In genomic region chr5:173689171-173689676, GRCh38 we compare ENCODE assay signal across 11 cellular contexts.
DNase-seq lines count a peak whose midpoint lies in the region; ATAC-seq and TF ChIP-seq lines count a peak whose summit lies in the region.
"Had no signal": no experiment of that assay in that cellular context is flagged by ENCODE, and none has a peak within 500 bp of the region (broad histone marks: within the 10 kb centered on the region; RNA-seq: fewer than 3 reads in every experiment).

No MANE protein-coding gene starts in this region.

- intact Hi-C loops in Right ventricle myocardium superior (cut with DNase I) (no loop called here), cardiac septum (cut with DNase I) (no loop called here), uterus (cut with DNase I; ENCODE audit: low total_unique reads) (no loop called here)

- no peak for TF ChIP-seq POLR2A in uterus (IDR thresholded peaks at IDR 0.05)

- peak overlapping the region; percentile 21 to 80 for H3K27ac ChIP-seq in uterus

- H3K36me3 ChIP-seq in mucosa of stomach (ENCODE audit: control insufficient read depth, insufficient read depth, low read length) = no peaks in the 10 kb centered on the region
- H3K36me3 ChIP-seq in uterus = no peaks in the 10 kb centered on the region

- H3K9me3 ChIP-seq in mucosa of stomach (ENCODE audit: control insufficient read depth, low read length) (no peaks in the 10 kb centered on the region), uterus (no peaks in the 10 kb centered on the region)

- H3K4me1 ChIP-seq in mucosa of stomach (ENCODE audit: control insufficient read depth, insufficient read depth, low read length) = peaks cover 28% of the 10 kb centered on the region
- H3K4me1 ChIP-seq in uterus = no peaks in the 10 kb centered on the region

- ATAC-seq in Right ventricle myocardium superior (ENCODE audit: poor library complexity) (peak; percentile 33), HG03139 (IDR thresholded peaks at IDR 0.05; ENCODE audit: unreplicated experiment) (no peak), GM18858 (IDR thresholded peaks at IDR 0.05; ENCODE audit: unreplicated experiment) (no peak), GM18870 (IDR thresholded peaks at IDR 0.05; ENCODE audit: unreplicated experiment) (no peak)

- no peak for TF ChIP-seq CTCF in epithelial cell of proximal tubule (conservative IDR thresholded peaks at IDR 0.05; ENCODE audit: low read depth, low read length)
- no peak for TF ChIP-seq CTCF in uterus (IDR thresholded peaks at IDR 0.05)

- H3K4me3 ChIP-seq in epithelial cell of proximal tubule (ENCODE audit: low read depth, low read length) = peak overlapping the region; percentile 44
- no peak overlapping the region for H3K4me3 ChIP-seq in mucosa of stomach (ENCODE audit: low read length)
- H3K4me3 ChIP-seq in uterus = no peak overlapping the region

- DNase-seq in Right ventricle myocardium superior = no peak
- DNase-seq in cardiac septum (ENCODE audit: low spot score) = no peak
- DNase-seq in epithelial cell of proximal tubule (ENCODE audit: low read depth) = peak; percentile 74
- no peak for DNase-seq in uterus
- DNase-seq: activated CD4-positive, CD25-positive, alpha-beta regulatory T cell treated with anti-CD3 and anti-CD28 coated beads, Interleukin-2, amount 50 U/mL, for 72 hours; activated naive CD4-positive, alpha-beta T cell treated with Interleukin-2 at 50 U/mL for 16 hours; OCI-M1 had no signal

- H3K9ac ChIP-seq in mucosa of stomach (ENCODE audit: low read length) = peak overlapping the region; percentile 67

- H3K27me3 ChIP-seq in mucosa of stomach (ENCODE audit: control insufficient read depth, insufficient read depth, low read length) (no peaks in the 10 kb centered on the region), uterus (no peaks in the 10 kb centered on the region)
